In the genomic region with DNA sequence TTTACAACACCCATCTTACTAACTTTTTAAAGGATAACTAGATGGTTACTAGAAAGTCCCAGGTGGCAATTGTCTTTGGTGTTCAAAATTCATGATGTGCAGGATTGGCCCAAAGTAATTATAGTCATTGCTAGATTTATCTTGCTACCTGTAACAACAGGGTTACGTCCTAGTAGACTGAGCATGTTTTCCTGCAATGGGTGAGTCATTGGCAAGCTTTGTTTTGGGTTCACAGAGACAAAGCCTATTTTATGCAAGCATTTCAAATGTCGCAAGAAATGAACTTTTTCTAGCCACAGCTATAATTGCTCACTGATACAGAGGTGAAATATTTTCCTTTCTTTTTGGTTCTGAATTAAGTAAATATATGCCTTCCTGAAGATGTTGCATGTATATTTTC, we compare ENCODE assay signal across 29 cellular contexts.
A peak's percentile ranks its signal among the peaks of the same experiment; 100 is the strongest.
DNase-seq lines count a peak whose midpoint lies in the region; ATAC-seq, FAIRE-seq and TF ChIP-seq lines count a peak whose summit lies in the region.
"Had no signal": no experiment of that assay in that cellular context is flagged by ENCODE, and none has a peak within 500 bp of the region (broad histone marks: within the 10 kb centered on the region; RNA-seq: fewer than 3 reads in every experiment).

No MANE protein-coding gene starts in this region.

- TF ChIP-seq CTCF in PC-3 (conservative IDR thresholded peaks at IDR 0.05; ENCODE audit: low read depth, low read length) (no peak), bronchial epithelial cell (IDR thresholded peaks at IDR 0.05; ENCODE audit: insufficient read depth, low read length, severe bottlenecking) (no peak), foreskin keratinocyte (conservative IDR thresholded peaks at IDR 0.05) (no peak)

- H3K9me2 ChIP-seq in PC-3 (replicated peaks; ENCODE audit: low read length), result no peaks in the 10 kb centered on the region

- H3F3A ChIP-seq in PC-3 (ENCODE audit: low read length, unreplicated experiment), result no peaks in the 10 kb centered on the region

- no peak overlapping the region for H3K4me2 ChIP-seq in PC-3 (ENCODE audit: low read length)
- H3K4me2 ChIP-seq: BLaER1 treated with 17β-estradiol and CSF1 and Interleukin-3, amounts not matched to agents 10 nM and 100 nM; GM23338 had no signal

- H3K27ac ChIP-seq in PC-3 (ENCODE audit: low read length) (no peak overlapping the region), foreskin keratinocyte (peak overlapping the region; percentile 14)
- H3K27ac ChIP-seq: BLaER1 treated with 17β-estradiol and CSF1 and Interleukin-3, amounts not matched to agents 10 nM and 100 nM; SJSA1 had no signal

- no peaks in the 10 kb centered on the region for H3K4me1 ChIP-seq in PC-3 (ENCODE audit: insufficient read depth, low read length)
- H3K4me1 ChIP-seq in foreskin keratinocyte, result peaks cover 6% of the 10 kb centered on the region
- H3K4me1 ChIP-seq: BLaER1 treated with 17β-estradiol and CSF1 and Interleukin-3, amounts not matched to agents 10 nM and 100 nM; HAP-1; SJSA1 had no signal

- H3K36me3 ChIP-seq in PC-3 (ENCODE audit: low read depth, low read length) (no peaks in the 10 kb centered on the region), bronchial epithelial cell (ENCODE audit: control insufficient read depth, insufficient read depth, low read length) (no peaks in the 10 kb centered on the region)
- H3K36me3 ChIP-seq: BLaER1 treated with 17β-estradiol and CSF1 and Interleukin-3, amounts not matched to agents 10 nM and 100 nM; HAP-1; SJSA1 had no signal

- no peak overlapping the region for H3K9ac ChIP-seq in PC-3 (ENCODE audit: low read length)
- H3K9ac ChIP-seq: BLaER1 treated with 17β-estradiol and CSF1 and Interleukin-3, amounts not matched to agents 10 nM and 100 nM had no signal

- no peaks in the 10 kb centered on the region for H4K20me1 ChIP-seq in PC-3 (ENCODE audit: low read length)
- H4K20me1 ChIP-seq: BLaER1 treated with 17β-estradiol and CSF1 and Interleukin-3, amounts not matched to agents 10 nM and 100 nM had no signal

- POLR2A ChIA-PET in PC-3 (lab: Charles Lee; ENCODE audit: unreplicated experiment), result no interaction called here

- no TSS peak for BruUV-seq in PC-3 (replicated peaks; lab: Mats Ljungman, UMichigan)

- no peak overlapping the region for H2AFZ ChIP-seq in PC-3 (ENCODE audit: low read length)
- H2AFZ ChIP-seq: GM23338 had no signal

- FAIRE-seq in bronchial epithelial cell (lab: Jason Lieb, UNC), result no peak
- FAIRE-seq: A204.1, D721Med, GM18507, RCC 7860 had no signal

- DNase-seq in HPDE6-E6E7 (ENCODE audit: extremely low spot score), result peak; percentile 62
- DNase-seq in PC-3, result peak; percentile 2
- peak; percentile 94 for DNase-seq in bronchial epithelial cell (ENCODE audit: low read depth)
- DNase-seq in foreskin keratinocyte, result peak; percentile 80 to 83
- DNase-seq in HuH-7 (ENCODE audit: low spot score), result no peak
- no peak for DNase-seq in NCI-H1092 (lab: John Stamatoyannopoulos, UW)
- DNase-seq: AML-193; CD4-positive, alpha-beta T cell; HFFc6; Karpas-422; MV-4-11; NCI-H1105 treated with DMSO at 0.1 percent for 48 hours; NCI-H146; NCI-H1930; NCI-H446 treated with DMSO at 0.1 percent for 48 hours; NCI-H526; NCI-H82; OCI-M1; Right ventricle myocardium superior had no signal

- intact Hi-C loops in PC-3 (cut with micrococcal nuclease), result no loop called here

- H3K27me3 ChIP-seq in PC-3 (ENCODE audit: low read length) (no peaks in the 10 kb centered on the region), bronchial epithelial cell (ENCODE audit: control insufficient read depth, insufficient read depth, low read length) (no peaks in the 10 kb centered on the region), foreskin keratinocyte (no peaks in the 10 kb centered on the region)
- H3K27me3 ChIP-seq: BLaER1 treated with 17β-estradiol and CSF1 and Interleukin-3, amounts not matched to agents 10 nM and 100 nM; SJSA1 had no signal

- no peak overlapping the region for H3K4me3 ChIP-seq in PC-3 (ENCODE audit: low read length)
- no peak overlapping the region for H3K4me3 ChIP-seq in bronchial epithelial cell (ENCODE audit: low read depth, low read length)
- H3K4me3 ChIP-seq: BLaER1 treated with 17β-estradiol and CSF1 and Interleukin-3, amounts not matched to agents 10 nM and 100 nM; GM23338; HAP-1; SJSA1 had no signal

- no peaks in the 10 kb centered on the region for H3K9me3 ChIP-seq in PC-3 (ENCODE audit: low read length)
- H3K9me3 ChIP-seq: BLaER1 treated with 17β-estradiol and CSF1 and Interleukin-3, amounts not matched to agents 10 nM and 100 nM; HAP-1; SJSA1 had no signal

- CTCF ChIA-PET in PC-3 (lab: Charles Lee), result no interaction called here

- no peaks in the 10 kb centered on the region for H3K79me2 ChIP-seq in PC-3 (ENCODE audit: low read length)

- ATAC-seq in PC-3 (no peak), foreskin keratinocyte (peak; percentile 96), GM18909 (IDR thresholded peaks at IDR 0.05; ENCODE audit: poor library complexity, unreplicated experiment) (no peak), GM18870 (IDR thresholded peaks at IDR 0.05; ENCODE audit: unreplicated experiment) (no peak)
- ATAC-seq: GM23338 had no signal

Comparison
In these comparisons a context has a peak if more than half of its experiments do, and no peak if none do; other contexts are left out.
1. DNase-seq: peak in HPDE6-E6E7 (single experiment), PC-3 (single experiment), bronchial epithelial cell (single experiment) and foreskin keratinocyte (2 of 2); none in HuH-7 (single experiment) and NCI-H1092 (single experiment).